In genomic region chr9:133950916-133951231, GRCh38 we compare ENCODE assay signal across 17 cellular contexts. TPM values are rescaled to one million over a fixed set of nuclear protein-coding genes. Genes with fewer than 3 reads are reported as not detected.
DNase-seq lines count a peak whose midpoint lies in the region; ATAC-seq and TF ChIP-seq lines count a peak whose summit lies in the region.
"Had no signal": no experiment of that assay in that cellular context is flagged by ENCODE, and none has a peak within 500 bp of the region (broad histone marks: within the 10 kb centered on the region; RNA-seq: fewer than 3 reads in every experiment).

No MANE protein-coding gene starts in this region.

- H3K4me1 ChIP-seq in heart left ventricle, result peaks cover 0 to 32% (median 7%) of the 10 kb centered on the region in 12 donors
- peaks cover 25% of the 10 kb centered on the region for H3K4me1 ChIP-seq in upper lobe of right lung

- WGBS in heart left ventricle, 4 donors, result 61 to 80% (median 73%) methylated on average over 10 of the region's 10 CpGs

- peak overlapping the region in 2 of 8 donors; percentile 3 to 11 for H3K4me3 Mint-ChIP-seq in naive B cell
- H3K4me3 Mint-ChIP-seq: activated CD8-positive, alpha-beta T cell treated with anti-CD3 and anti-CD28 coated beads, Interleukin-2, amount 10 ng/mL, durations not matched to agents 7 days and 5 days; activated naive CD8-positive, alpha-beta T cell treated with anti-CD3 and anti-CD28 coated beads, Interleukin-2, amount 10 ng/mL, durations not matched to agents 7 days and 5 days; activated T-cell treated with anti-CD3 and anti-CD28 coated beads, Interleukin-2, amount 50 U/mL, for 72 hours; stimulated activated effector memory CD8-positive, alpha-beta T cell treated with anti-CD3 and anti-CD28 coated beads, Interleukin-12 subunit alpha, Interleukin-12 subunit beta, amount 100 ng/mL, for 72 hours had no signal

- H3K27ac ChIP-seq in heart left ventricle (peak overlapping the region in 8 of 12 donors; percentile 17 to 67 (median 40)), brain microvascular endothelial cell (no peak overlapping the region), upper lobe of right lung (peak overlapping the region; percentile 65)
- H3K27ac ChIP-seq: tibial artery had no signal

- TF ChIP-seq CTCF in heart left ventricle (IDR thresholded peaks at IDR 0.05) (no peak), brain microvascular endothelial cell (IDR thresholded peaks at IDR 0.05; ENCODE audit: low read depth, low read length, missing control alignments) (no peak), upper lobe of right lung (IDR thresholded peaks at IDR 0.05) (no peak)

- H3K4me3 ChIP-seq in heart left ventricle, result peak overlapping the region in 5 of 12 donors; percentile 0 to 33 (median 17)
- peak overlapping the region; percentile 24 for H3K4me3 ChIP-seq in brain microvascular endothelial cell (ENCODE audit: low read depth, low read length)
- no peak overlapping the region for H3K4me3 ChIP-seq in upper lobe of right lung
- H3K4me3 ChIP-seq: tibial artery had no signal

- no peaks in the 10 kb centered on the region for H3K36me3 Mint-ChIP-seq in naive B cell
- H3K36me3 Mint-ChIP-seq: activated naive CD8-positive, alpha-beta T cell treated with anti-CD3 and anti-CD28 coated beads, Interleukin-2, amount 10 ng/mL, durations not matched to agents 7 days and 5 days; stimulated activated effector memory CD8-positive, alpha-beta T cell treated with anti-CD3 and anti-CD28 coated beads, Interleukin-12 subunit alpha, Interleukin-12 subunit beta, amount 100 ng/mL, for 72 hours had no signal

- ATAC-seq in heart left ventricle (no peak), naive B cell (ENCODE audit: low read depth in 2 of 2) (no peak), upper lobe of right lung (no peak), GM18907 (IDR thresholded peaks at IDR 0.05; ENCODE audit: unreplicated experiment) (no peak), GM21737 (IDR thresholded peaks at IDR 0.05; ENCODE audit: unreplicated experiment) (no peak)
- ATAC-seq: activated CD8-positive, alpha-beta T cell treated with anti-CD3 and anti-CD28 coated beads, Interleukin-2, amount 10 ng/mL, durations not matched to agents 7 days and 5 days; activated T-cell treated with anti-CD3 and anti-CD28 coated beads, Interleukin-2, amount 50 U/mL, for 72 hours; stimulated activated effector memory CD8-positive, alpha-beta T cell treated with anti-CD3 and anti-CD28 coated beads, Interleukin-12 subunit alpha, Interleukin-12 subunit beta, amount 100 ng/mL, for 72 hours had no signal

- no peak for TF ChIP-seq POLR2A in heart left ventricle (IDR thresholded peaks at IDR 0.05)

- DNase-seq in heart left ventricle, result peak in 1 of 5 donors; percentile 19
- no peak for DNase-seq in cardiac septum (ENCODE audit: low spot score)
- no peak for DNase-seq in brain microvascular endothelial cell
- DNase-seq in naive B cell, result no peak
- no peak for DNase-seq in upper lobe of right lung
- no peak for DNase-seq in mesenteric fat pad (ENCODE audit: low spot score)
- DNase-seq: activated CD8-positive, alpha-beta T cell treated with anti-CD3 and anti-CD28 coated beads, Interleukin-2, amount 10 ng/mL, durations not matched to agents 7 days and 5 days; activated naive CD8-positive, alpha-beta T cell treated with anti-CD3 and anti-CD28 coated beads, Interleukin-2, amount 10 ng/mL, durations not matched to agents 7 days and 5 days; activated T-cell treated with anti-CD3 and anti-CD28 coated beads, Interleukin-2, amount 50 U/mL, for 72 hours; caudate nucleus; effector CD4-positive, alpha-beta T cell; NCI-H226; NK-92 treated with Interleukin-12 subunit alpha and Interleukin-12 subunit beta, amount 100 ng/mL, for 24 hours; tibial artery had no signal

- intact Hi-C loops in heart left ventricle (cut with DNase I) (no loop called here), cardiac septum (cut with DNase I) (no loop called here), upper lobe of right lung (cut with DNase I) (no loop called here)

- H3K36me3 ChIP-seq in heart left ventricle, result no peaks in the 10 kb centered on the region
- H3K36me3 ChIP-seq in brain microvascular endothelial cell (replicated peaks), result no peaks in the 10 kb centered on the region
- no peaks in the 10 kb centered on the region for H3K36me3 ChIP-seq in upper lobe of right lung
- H3K36me3 ChIP-seq: tibial artery had no signal

- H3K9me3 Mint-ChIP-seq in naive B cell, result no peaks in the 10 kb centered on the region
- H3K9me3 Mint-ChIP-seq: activated naive CD8-positive, alpha-beta T cell treated with anti-CD3 and anti-CD28 coated beads, Interleukin-2, amount 10 ng/mL, durations not matched to agents 7 days and 5 days; activated T-cell treated with anti-CD3 and anti-CD28 coated beads, Interleukin-2, amount 50 U/mL, for 72 hours; stimulated activated effector memory CD8-positive, alpha-beta T cell treated with anti-CD3 and anti-CD28 coated beads, Interleukin-12 subunit alpha, Interleukin-12 subunit beta, amount 100 ng/mL, for 72 hours had no signal

- H3K27me3 ChIP-seq in heart left ventricle (no peaks in the 10 kb centered on the region), brain microvascular endothelial cell (replicated peaks) (no peaks in the 10 kb centered on the region), upper lobe of right lung (no peaks in the 10 kb centered on the region)
- H3K27me3 ChIP-seq: tibial artery had no signal

- H3K9me3 ChIP-seq in heart left ventricle, result no peaks in the 10 kb centered on the region
- H3K9me3 ChIP-seq in upper lobe of right lung, result no peaks in the 10 kb centered on the region
- H3K9me3 ChIP-seq: tibial artery had no signal

- in situ Hi-C loops in brain microvascular endothelial cell (cut with HindIII; ENCODE audit: low pct_ligation_motif_present, low sequenced_read_pairs), result no loop called here

- H3K27ac Mint-ChIP-seq in naive B cell, result peak overlapping the region in 5 of 6 donors; percentile 33 to 80 (median 59)
- H3K27ac Mint-ChIP-seq: activated CD8-positive, alpha-beta T cell treated with anti-CD3 and anti-CD28 coated beads, Interleukin-2, amount 10 ng/mL, durations not matched to agents 7 days and 5 days; activated naive CD8-positive, alpha-beta T cell treated with anti-CD3 and anti-CD28 coated beads, Interleukin-2, amount 10 ng/mL, durations not matched to agents 7 days and 5 days; activated T-cell treated with anti-CD3 and anti-CD28 coated beads, Interleukin-2, amount 50 U/mL, for 72 hours; stimulated activated effector memory CD8-positive, alpha-beta T cell treated with anti-CD3 and anti-CD28 coated beads, Interleukin-12 subunit alpha, Interleukin-12 subunit beta, amount 100 ng/mL, for 72 hours had no signal

- H3K27me3 Mint-ChIP-seq in naive B cell, result no peaks in the 10 kb centered on the region
- H3K27me3 Mint-ChIP-seq: activated naive CD8-positive, alpha-beta T cell treated with anti-CD3 and anti-CD28 coated beads, Interleukin-2, amount 10 ng/mL, durations not matched to agents 7 days and 5 days had no signal

- H3K4me1 Mint-ChIP-seq in naive B cell, result peaks cover 53 to 73% (median 67%) of the 10 kb centered on the region in 3 donors

RNA-seq across cellular contexts. Expression of gene VAV2, which starts 41.2 kb away (rescaled TPM):
- total RNA-seq in heart left ventricle (1 to 10 TPM; 3.4 to 9.9 (median 5.3) TPM), cardiac septum (8.1 TPM), upper lobe of right lung (34.6 TPM), mesenteric fat pad (19.3 TPM)
- polyA plus RNA-seq in heart left ventricle (1 to 10 TPM; 3.3 to 6.5 TPM), naive B cell (ENCODE audit: low read depth in 6 of 6) (10 to 100 TPM in 5 of 6 donors, 1 to 10 TPM in 1; 5.7 to 33.3 (median 15.2) TPM)
